In genomic region chr11:560305-561147, GRCh38 we compare ENCODE assay signal across 8 cellular contexts.
DNase-seq lines count a peak whose midpoint lies in the region; ATAC-seq and TF ChIP-seq lines count a peak whose summit lies in the region.

Gene LMNTD2, minus strand, starts transcription at chr11:560738. Its CDS starts 22 bp downstream, at chr11:560716.
Gene RASSF7, plus strand, starts transcription at chr11:560970. Its CDS starts 799 bp downstream, at chr11:561769.

- CTCF ChIA-PET in AG04449 (lab: Yijun Ruan, JAX) = interaction anchor here (1.2 to 1.7 kb wide), 2 partner anchors 15 to 163 kb away, joined by 4 to 5 read pairs; partner anchors contain the start of gene PHRF1

- no peak for TF ChIP-seq CTCF in AG04449 (IDR thresholded peaks at IDR 0.05; ENCODE audit: insufficient read depth, low read length, missing control alignments)

- DNase-seq in AG04449 (ENCODE audit: low read depth, low spot score) = no peak
- DNase-seq in NCI-H2227 treated with DMSO at 0.1 percent for 48 hours (lab: John Stamatoyannopoulos, UW) = peak; percentile 97
- peak; percentile 83 for DNase-seq in cerebellar cortex (ENCODE audit: low spot score)
- peak; percentile 92 for DNase-seq in kidney tubule cell (ENCODE audit: low spot score)
- DNase-seq in stimulated activated CD4-positive, alpha-beta T cell treated with anti-CD3 and anti-CD28 coated beads, Interleukin-15, amount 100 ng/mL, for 48 hours (ENCODE audit: low read depth in 2 of 2) = peak; percentile 85 to 95

- peak within 1 kb of the TSS; percentile 66 for H3K4me3 ChIP-seq in AG04449 (ENCODE audit: low read depth, low read length)

- ATAC-seq in GM18873 (IDR thresholded peaks at IDR 0.05; ENCODE audit: low FRiP score, unreplicated experiment) (peak; percentile 43), HG03108 (IDR thresholded peaks at IDR 0.05; ENCODE audit: unreplicated experiment) (peak; percentile 66)
- peak; percentile 93 to 94 for ATAC-seq in activated CD4-positive, CD25-positive, alpha-beta regulatory T cell treated with anti-CD3 and anti-CD28 coated beads, Interleukin-2, amount 50 U/mL, for 24 hours

- POLR2A ChIA-PET in AG04449 (lab: Yijun Ruan, JAX) = no interaction called here

Comparison
In these comparisons a context has a peak if more than half of its experiments do, and no peak if none do; other contexts are left out.
1. ATAC-seq: peak in every context shown above with its lines; median percentile 94 in activated CD4-positive, CD25-positive, alpha-beta regulatory T cell treated with anti-CD3 and anti-CD28 coated beads, Interleukin-2, amount 50 U/mL, for 24 hours; 66 in HG03108; 43 in GM18873.